16 cellular contexts compared by ENCODE assay signal in genomic region chr1:228144213-228145049, GRCh38. TPM values are rescaled to one million over a fixed set of nuclear protein-coding genes. Genes with fewer than 3 reads are reported as not detected.
A peak's percentile ranks its signal among the peaks of the same experiment; 100 is the strongest.
DNase-seq lines count a peak whose midpoint lies in the region; ATAC-seq and TF ChIP-seq lines count a peak whose summit lies in the region.
"Had no signal": no experiment of that assay in that cellular context is flagged by ENCODE, and none has a peak within 500 bp of the region (broad histone marks: within the 10 kb centered on the region; RNA-seq: fewer than 3 reads in every experiment).

No MANE protein-coding gene starts in this region.

- no peak overlapping the region for H2BK15ac ChIP-seq in mesenchymal stem cell (ENCODE audit: low read depth, poor library complexity, severe bottlenecking)

- H3K79me1 ChIP-seq in mesenchymal stem cell (replicated peaks; ENCODE audit: low read length, poor library complexity, severe bottlenecking) = peaks cover 35% of the 10 kb centered on the region

- peaks cover 81 to 93% (median 90%) of the 10 kb centered on the region in 11 experiments for H4K20me1 ChIP-seq in BLaER1 treated with 17β-estradiol and CSF1 and Interleukin-3, amounts not matched to agents 10 nM and 100 nM
- H4K20me1 ChIP-seq in DND-41 (ENCODE audit: insufficient read depth, low read length) = peaks cover 86% of the 10 kb centered on the region

- no peak for TF ChIP-seq CTCF in DND-41 (IDR thresholded peaks at IDR 0.05; ENCODE audit: borderline replicate concordance, extremely low read depth, low read length, poor library complexity, severe bottlenecking)

- no peak overlapping the region for H3K14ac ChIP-seq in mesenchymal stem cell (ENCODE audit: low read length in 2 of 2)

- H3K27me3 ChIP-seq in BLaER1 treated with 17β-estradiol and CSF1 and Interleukin-3, amounts not matched to agents 10 nM and 100 nM = no peaks in the 10 kb centered on the region
- H3K27me3 ChIP-seq in DND-41 (ENCODE audit: insufficient read depth, low read length, poor library complexity) (no peaks in the 10 kb centered on the region), mesenchymal stem cell (ENCODE audit: control insufficient read depth in 1 of 2, insufficient read depth in 1 of 2, low read length in 2 of 2) (no peaks in the 10 kb centered on the region)
- H3K27me3 ChIP-seq: body of pancreas, SJCRH30 had no signal

- H4K8ac ChIP-seq in mesenchymal stem cell (ENCODE audit: low read length) = no peak overlapping the region

- POLR2A ChIA-PET in activated CD8-positive, alpha-beta T cell treated with anti-CD3 and anti-CD28 coated beads, Interleukin-2, amount 10 ng/mL, durations not matched to agents 7 days and 5 days (lab: Charles Lee) = interaction anchor here (6.1 kb wide), 1 partner anchor 22 kb away, joined by 36 read pairs; the partner anchor contains the start of gene IBA57

- H4K91ac ChIP-seq in mesenchymal stem cell (ENCODE audit: low read length) = peak overlapping the region; percentile 34

- no peak overlapping the region for H3K23ac ChIP-seq in mesenchymal stem cell (ENCODE audit: low read length in 2 of 2)

- peaks cover 32% of the 10 kb centered on the region for H3K36me3 Mint-ChIP-seq in activated CD8-positive, alpha-beta T cell treated with anti-CD3 and anti-CD28 coated beads, Interleukin-2, amount 10 ng/mL, durations not matched to agents 7 days and 5 days (ENCODE audit: low read depth)

- H3K9me3 Mint-ChIP-seq in activated CD8-positive, alpha-beta T cell treated with anti-CD3 and anti-CD28 coated beads, Interleukin-2, amount 10 ng/mL, durations not matched to agents 7 days and 5 days (ENCODE audit: insufficient read depth) = no peaks in the 10 kb centered on the region
- H3K9me3 Mint-ChIP-seq: stimulated activated naive CD8-positive, alpha-beta T cell treated with anti-CD3 and anti-CD28 coated beads, Interleukin-15, amount 100 ng/mL, for 72 hours had no signal

- peak overlapping the region in 2 of 10 experiments; percentile 33 to 41; a peak in 2 of 20 replicates for H3K4me3 ChIP-seq in BLaER1 treated with 17β-estradiol and CSF1 and Interleukin-3, amounts not matched to agents 10 nM and 100 nM
- H3K4me3 ChIP-seq in DND-41 (ENCODE audit: low read depth in 1 of 2, low read length in 2 of 2) = no peak overlapping the region
- no peak overlapping the region for H3K4me3 ChIP-seq in mesenchymal stem cell (ENCODE audit: insufficient read depth in 1 of 2, low read depth in 1 of 2, low read length in 2 of 2)
- H3K4me3 ChIP-seq: body of pancreas, SJCRH30 had no signal

- H3K79me2 ChIP-seq in DND-41 (ENCODE audit: insufficient read depth, low read length) = peaks cover 74% of the 10 kb centered on the region

- 96% methylated on average over 12 of the region's 16 CpGs for WGBS in mesenchymal stem cell

- CTCF ChIA-PET in activated CD8-positive, alpha-beta T cell treated with anti-CD3 and anti-CD28 coated beads, Interleukin-2, amount 10 ng/mL, durations not matched to agents 7 days and 5 days (lab: Charles Lee) = interaction anchor here (1.0 to 2.3 kb wide), 2 partner anchors 14 to 22 kb away, joined by 4 to 6 read pairs; no protein-coding TSS in a partner anchor

- H2AFZ ChIP-seq in DND-41 (ENCODE audit: low read depth, low read length) (no peak overlapping the region), mesenchymal stem cell (ENCODE audit: low read depth, low read length) (no peak overlapping the region)

- no peaks in the 10 kb centered on the region for H3K27me3 Mint-ChIP-seq in activated CD8-positive, alpha-beta T cell treated with anti-CD3 and anti-CD28 coated beads, Interleukin-2, amount 10 ng/mL, durations not matched to agents 7 days and 5 days (ENCODE audit: low read depth)
- H3K27me3 Mint-ChIP-seq: stimulated activated naive CD8-positive, alpha-beta T cell treated with anti-CD3 and anti-CD28 coated beads, Interleukin-15, amount 100 ng/mL, for 72 hours had no signal

- H2BK12ac ChIP-seq in mesenchymal stem cell (ENCODE audit: low read length in 2 of 2) = no peak overlapping the region

- H3K36me3 ChIP-seq in BLaER1 treated with 17β-estradiol and CSF1 and Interleukin-3, amounts not matched to agents 10 nM and 100 nM = peaks cover 29 to 63% (median 45%) of the 10 kb centered on the region in 11 experiments
- H3K36me3 ChIP-seq in DND-41 (ENCODE audit: insufficient read depth, low read length) (peaks cover 84% of the 10 kb centered on the region), mesenchymal stem cell (ENCODE audit: control insufficient read depth in 1 of 2, insufficient read depth in 2 of 2, low read depth in 1 of 2, low read length in 2 of 2) (peaks cover 36 to 76% of the 10 kb centered on the region in 2 experiments)

- H3K4me1 Mint-ChIP-seq in activated CD8-positive, alpha-beta T cell treated with anti-CD3 and anti-CD28 coated beads, Interleukin-2, amount 10 ng/mL, durations not matched to agents 7 days and 5 days (ENCODE audit: low read depth) = peaks cover 32% of the 10 kb centered on the region

- no peak overlapping the region for H2AK5ac ChIP-seq in mesenchymal stem cell (ENCODE audit: low read length, severe bottlenecking)

- peaks cover 73 to 87% (median 79%) of the 10 kb centered on the region in 10 experiments for H3K4me1 ChIP-seq in BLaER1 treated with 17β-estradiol and CSF1 and Interleukin-3, amounts not matched to agents 10 nM and 100 nM
- peaks cover 41% of the 10 kb centered on the region for H3K4me1 ChIP-seq in DND-41 (ENCODE audit: insufficient read depth, low read length)
- H3K4me1 ChIP-seq in mesenchymal stem cell (ENCODE audit: control insufficient read depth, insufficient read depth, low read depth, low read length) = peaks cover 44% of the 10 kb centered on the region

- no peak overlapping the region for H3K4me3 Mint-ChIP-seq in activated CD8-positive, alpha-beta T cell treated with anti-CD3 and anti-CD28 coated beads, Interleukin-2, amount 10 ng/mL, durations not matched to agents 7 days and 5 days

- no peak overlapping the region; a peak in 1 of 22 replicates for H3K27ac ChIP-seq in BLaER1 treated with 17β-estradiol and CSF1 and Interleukin-3, amounts not matched to agents 10 nM and 100 nM
- H3K27ac ChIP-seq in DND-41 (ENCODE audit: low read length) (no peak overlapping the region), mesenchymal stem cell (ENCODE audit: low read length, poor library complexity, severe bottlenecking) (no peak overlapping the region)
- H3K27ac ChIP-seq: body of pancreas, SJCRH30 had no signal

- peak overlapping the region; percentile 93 to 100 (median 99) for H3K4me2 ChIP-seq in BLaER1 treated with 17β-estradiol and CSF1 and Interleukin-3, amounts not matched to agents 10 nM and 100 nM
- peak overlapping the region; percentile 95; the same call in 1 of the 2 replicates for H3K4me2 ChIP-seq in DND-41 (ENCODE audit: insufficient read depth, low read length)
- no peak overlapping the region for H3K4me2 ChIP-seq in mesenchymal stem cell (ENCODE audit: low read length, poor library complexity, severe bottlenecking)

- ATAC-seq in DND-41 (ENCODE audit: insufficient read depth, low read depth) (no peak), GM19455 (IDR thresholded peaks at IDR 0.05; ENCODE audit: unreplicated experiment) (no peak)
- no peak for ATAC-seq in activated CD8-positive, alpha-beta T cell treated with anti-CD3 and anti-CD28 coated beads, Interleukin-2, amount 10 ng/mL, durations not matched to agents 7 days and 5 days
- ATAC-seq: body of pancreas; right cardiac atrium; stimulated activated naive CD8-positive, alpha-beta T cell treated with anti-CD3 and anti-CD28 coated beads, Interleukin-15, amount 100 ng/mL, for 72 hours had no signal

- no peak overlapping the region for H2BK120ac ChIP-seq in mesenchymal stem cell (ENCODE audit: low read depth, low read length)

- H3K9ac ChIP-seq in BLaER1 treated with 17β-estradiol and CSF1 and Interleukin-3, amounts not matched to agents 10 nM and 100 nM = peak overlapping the region; percentile 30 to 92 (median 55); a peak in 18 of 22 replicates
- H3K9ac ChIP-seq in DND-41 (ENCODE audit: low read depth, low read length) = peak overlapping the region; percentile 8; the same call in 1 of the 2 replicates
- H3K9ac ChIP-seq in mesenchymal stem cell (ENCODE audit: low read length) = peak overlapping the region; percentile 26

- no peak overlapping the region for H2BK5ac ChIP-seq in mesenchymal stem cell (ENCODE audit: low read depth, low read length, poor library complexity, severe bottlenecking)

- no peak overlapping the region for H3K4ac ChIP-seq in mesenchymal stem cell (ENCODE audit: low read depth in 1 of 2, low read length in 2 of 2)

- peak overlapping the region; percentile 99 for H3K27ac Mint-ChIP-seq in activated CD8-positive, alpha-beta T cell treated with anti-CD3 and anti-CD28 coated beads, Interleukin-2, amount 10 ng/mL, durations not matched to agents 7 days and 5 days

- H3K18ac ChIP-seq in mesenchymal stem cell (ENCODE audit: low read depth in 1 of 2, low read length in 2 of 2) = no peak overlapping the region

- DNase-seq in DND-41 (peak; percentile 27), mesenchymal stem cell (no peak), GOT3 (lab: John Stamatoyannopoulos, UW) (no peak), DMS53 (lab: John Stamatoyannopoulos, UW) (no peak), HPDE6-E6E7 (ENCODE audit: extremely low spot score) (no peak)
- DNase-seq in activated CD8-positive, alpha-beta T cell treated with anti-CD3 and anti-CD28 coated beads, Interleukin-2, amount 10 ng/mL, durations not matched to agents 7 days and 5 days = no peak
- DNase-seq: body of pancreas; C1 segment of cervical spinal cord; islet precursor cell; NCI-H2081; SJCRH30; stimulated activated CD4-positive, alpha-beta T cell treated with anti-CD3 and anti-CD28 coated beads, Interleukin-4, amount 100 ng/mL, for 4 hours; stimulated activated naive CD8-positive, alpha-beta T cell treated with anti-CD3 and anti-CD28 coated beads, Interleukin-15, amount 100 ng/mL, for 72 hours had no signal

- no peaks in the 10 kb centered on the region for H3K9me3 ChIP-seq in BLaER1 treated with 17β-estradiol and CSF1 and Interleukin-3, amounts not matched to agents 10 nM and 100 nM (replicated peaks in 1 of 11)
- no peaks in the 10 kb centered on the region for H3K9me3 ChIP-seq in DND-41 (ENCODE audit: insufficient read depth, low read length, severe bottlenecking)
- no peaks in the 10 kb centered on the region for H3K9me3 ChIP-seq in mesenchymal stem cell (ENCODE audit: control insufficient read depth, low read length)
- H3K9me3 ChIP-seq: body of pancreas, SJCRH30 had no signal

RNA-seq across cellular contexts. Expression of gene GUK1, which starts 4.4 kb away (rescaled TPM):
- 100 to 1,000 TPM; 339 to 344 TPM for total RNA-seq in activated CD8-positive, alpha-beta T cell treated with anti-CD3 and anti-CD28 coated beads, Interleukin-2, amount 10 ng/mL, durations not matched to agents 7 days and 5 days
- 218 TPM for polyA plus RNA-seq in mesenchymal stem cell (2013, experiment 1 of 2)
- 225 TPM for polyA plus RNA-seq in mesenchymal stem cell (2013, experiment 2 of 2)

RNA-seq across cellular contexts. Expression of gene GJC2, which starts 5.3 kb away (rescaled TPM):
- total RNA-seq in activated CD8-positive, alpha-beta T cell treated with anti-CD3 and anti-CD28 coated beads, Interleukin-2, amount 10 ng/mL, durations not matched to agents 7 days and 5 days = 1 to 10 TPM; 4.1 to 4.4 TPM
- polyA plus RNA-seq in mesenchymal stem cell (2013, experiment 1 of 2) = 0.33 TPM
- polyA plus RNA-seq in mesenchymal stem cell (2013, experiment 2 of 2) = 0.37 TPM

RNA-seq across cellular contexts. Expression of gene IBA57, which starts 21.2 kb away (rescaled TPM):
- total RNA-seq in activated CD8-positive, alpha-beta T cell treated with anti-CD3 and anti-CD28 coated beads, Interleukin-2, amount 10 ng/mL, durations not matched to agents 7 days and 5 days = 1 to 10 TPM; 7.5 to 8.9 TPM
- 1.2 TPM for polyA plus RNA-seq in mesenchymal stem cell (2013, experiment 1 of 2)
- polyA plus RNA-seq in mesenchymal stem cell (2013, experiment 2 of 2) = 1.7 TPM

RNA-seq across cellular contexts. Expression of gene MRPL55, which starts 35.3 kb away (rescaled TPM):
- 10 to 100 TPM; 51.1 to 60.7 TPM for total RNA-seq in activated CD8-positive, alpha-beta T cell treated with anti-CD3 and anti-CD28 coated beads, Interleukin-2, amount 10 ng/mL, durations not matched to agents 7 days and 5 days
- polyA plus RNA-seq in mesenchymal stem cell (2013, experiment 1 of 2) = 49.1 TPM
- 50.1 TPM for polyA plus RNA-seq in mesenchymal stem cell (2013, experiment 2 of 2)

RNA-seq across cellular contexts. Expression of gene C1orf35, which starts 41.3 kb away (rescaled TPM):
- 10 to 100 TPM; 24.7 to 25.6 TPM for total RNA-seq in activated CD8-positive, alpha-beta T cell treated with anti-CD3 and anti-CD28 coated beads, Interleukin-2, amount 10 ng/mL, durations not matched to agents 7 days and 5 days
- 10.8 TPM for polyA plus RNA-seq in mesenchymal stem cell (2013, experiment 1 of 2)
- 11.6 TPM for polyA plus RNA-seq in mesenchymal stem cell (2013, experiment 2 of 2)
